Comparison of ENCODE assay signal across 2 cellular contexts in the genomic region with DNA sequence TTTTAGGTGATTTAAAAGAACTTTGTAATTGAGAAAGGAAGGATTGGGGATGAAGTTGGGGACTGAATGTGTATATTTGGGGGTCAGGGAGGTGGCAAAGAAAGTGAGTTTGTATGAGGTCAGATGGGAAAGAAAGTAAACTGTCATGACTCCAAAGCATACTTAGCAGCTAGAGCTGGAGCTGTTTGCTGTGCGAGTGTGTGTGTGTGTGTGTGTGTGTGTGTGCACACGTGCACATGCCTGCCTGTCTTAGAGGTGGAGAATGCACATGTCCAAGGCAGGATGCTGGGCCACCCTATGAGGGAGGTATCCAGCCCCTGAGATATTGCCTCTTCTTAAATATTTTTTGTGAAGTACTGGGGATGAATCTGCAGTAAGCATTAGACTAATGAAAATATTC.
TF ChIP-seq lines count a peak whose summit lies in the region.

No MANE protein-coding gene starts in this region.

TF ChIP-seq in A549, 52 proteins besides CTCF, POLR2A, EP300 and RAD21 (continued from another document):
- TF ChIP-seq NFE2L2 (conservative IDR thresholded peaks at IDR 0.05; ENCODE audit: low read length), result no peak
- no peak for TF ChIP-seq RARB (CRISPR knock-in tag; IDR thresholded peaks at IDR 0.05)
- no peak for TF ChIP-seq ZNF302 (CRISPR knock-in tag; IDR thresholded peaks at IDR 0.05)
- no peak for TF ChIP-seq BHLHE40 (IDR thresholded peaks at IDR 0.05; ENCODE audit: low read depth, low read length)
- TF ChIP-seq NPAS2 (CRISPR knock-in tag; IDR thresholded peaks at IDR 0.05; ENCODE audit: borderline replicate concordance), result no peak
- no peak for TF ChIP-seq EHMT2 (IDR thresholded peaks at IDR 0.05; ENCODE audit: low read depth)
- TF ChIP-seq RNF2 (IDR thresholded peaks at IDR 0.05; ENCODE audit: borderline replicate concordance, low read depth), result no peak
- TF ChIP-seq HDAC2 (IDR thresholded peaks at IDR 0.05), result no peak
- no peak for TF ChIP-seq KDM1A (IDR thresholded peaks at IDR 0.05; ENCODE audit: low read depth)
- TF ChIP-seq, protein P1, sequence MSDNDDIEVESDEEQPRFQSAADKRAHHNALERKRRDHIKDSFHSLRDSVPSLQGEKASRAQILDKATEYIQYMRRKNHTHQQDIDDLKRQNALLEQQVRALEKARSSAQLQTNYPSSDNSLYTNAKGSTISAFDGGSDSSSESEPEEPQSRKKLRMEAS (IDR thresholded peaks at IDR 0.05), result no peak
- no peak for TF ChIP-seq ZFP36 (IDR thresholded peaks at IDR 0.05; ENCODE audit: borderline replicate concordance, partially characterized antibody)

TF ChIP-seq in IMR-90, 13 proteins besides CTCF, POLR2A, EP300 and RAD21 (continued from another document):
- no peak for TF ChIP-seq MAZ (IDR thresholded peaks at IDR 0.05; ENCODE audit: borderline replicate concordance, low read depth, low read length)
